In genomic region chr7:77903597-77903996, GRCh38 we compare ENCODE assay signal across 9 cellular contexts.
DNase-seq lines count a peak whose midpoint lies in the region; ATAC-seq and TF ChIP-seq lines count a peak whose summit lies in the region.
"Had no signal": no experiment of that assay in that cellular context is flagged by ENCODE, and none has a peak within 500 bp of the region (broad histone marks: within the 10 kb centered on the region; RNA-seq: fewer than 3 reads in every experiment).

No MANE protein-coding gene starts in this region.

- H3K4me1 ChIP-seq in Peyer's patch (no peaks in the 10 kb centered on the region), ascending aorta (no peaks in the 10 kb centered on the region)

- peak in 5 of 6 experiments; percentile 12 to 44 (median 36) for TF ChIP-seq CTCF in Peyer's patch (IDR thresholded peaks at IDR 0.05)
- no peak for TF ChIP-seq CTCF in ascending aorta (IDR thresholded peaks at IDR 0.05)

- intact Hi-C loops in ascending aorta (cut with DNase I), result no loop called here

- peak; percentile 29 for ATAC-seq in GM21786 (IDR thresholded peaks at IDR 0.05; ENCODE audit: unreplicated experiment)

- TF ChIP-seq POLR2A in Peyer's patch (IDR thresholded peaks at IDR 0.05), result no peak

- H3K4me3 ChIP-seq in Peyer's patch, result no peak overlapping the region
- H3K4me3 ChIP-seq in ascending aorta, result no peak overlapping the region

- H3K36me3 ChIP-seq in Peyer's patch, result no peaks in the 10 kb centered on the region
- no peaks in the 10 kb centered on the region for H3K36me3 ChIP-seq in ascending aorta

- H3K9me3 ChIP-seq in Peyer's patch (no peaks in the 10 kb centered on the region), ascending aorta (no peaks in the 10 kb centered on the region)

- H3K27ac ChIP-seq in Peyer's patch (no peak overlapping the region), ascending aorta (no peak overlapping the region)

- H3K27me3 ChIP-seq in Peyer's patch, result no peaks in the 10 kb centered on the region
- H3K27me3 ChIP-seq in ascending aorta, result no peaks in the 10 kb centered on the region

- DNase-seq in EL (peak; percentile 31), Peyer's patch (no peak), iPS-NIHi7 (ENCODE audit: extremely low spot score) (peak; percentile 51), NCI-H128 (lab: John Stamatoyannopoulos, UW; ENCODE audit: unreplicated experiment) (no peak), SKM-1 treated with dmso at 0.1 percent for 144 hours (lab: John Stamatoyannopoulos, UW; ENCODE audit: unreplicated experiment) (no peak), ascending aorta (ENCODE audit: low spot score in 2 of 2) (no peak)
- DNase-seq in effector CD8-positive, alpha-beta T cell (lab: John Stamatoyannopoulos, UW), result no peak
- DNase-seq: cortex of kidney had no signal

Comparison
In these comparisons a context has a peak if more than half of its experiments do, and no peak if none do; other contexts are left out.
1. DNase-seq: peak in EL (single experiment) and iPS-NIHi7 (single experiment); none in Peyer's patch (0 of 3), NCI-H128 (single experiment), SKM-1 treated with dmso at 0.1 percent for 144 hours (single experiment), effector CD8-positive, alpha-beta T cell (single experiment) and ascending aorta (0 of 2).
2. CTCF ChIP-seq: peak in Peyer's patch (5 of 6); none in ascending aorta (0 of 3).